ENCODE assay signal across 12 cellular contexts in genomic region chr1:14140800-14141526, GRCh38.
DNase-seq lines count a peak whose midpoint lies in the region; ATAC-seq, FAIRE-seq and TF ChIP-seq lines count a peak whose summit lies in the region.
"Had no signal": no experiment of that assay in that cellular context is flagged by ENCODE, and none has a peak within 500 bp of the region (broad histone marks: within the 10 kb centered on the region; RNA-seq: fewer than 3 reads in every experiment).

No MANE protein-coding gene starts in this region.

- no peaks in the 10 kb centered on the region for H4K20me1 ChIP-seq in keratinocyte (ENCODE audit: control insufficient read depth, extremely low read depth, insufficient read depth, low read length)

- H3K4me2 ChIP-seq in keratinocyte (ENCODE audit: control insufficient read depth, extremely low read depth, insufficient read depth, low read depth, low read length), result no peak overlapping the region

- H3K27me3 ChIP-seq in keratinocyte (ENCODE audit: control insufficient read depth, extremely low read depth, insufficient read depth, low read length), result no peaks in the 10 kb centered on the region
- H3K27me3 ChIP-seq in thoracic aorta (replicated peaks; ENCODE audit: insufficient read depth), result no peaks in the 10 kb centered on the region
- H3K27me3 ChIP-seq: colonic mucosa had no signal

- TF ChIP-seq CTCF in coronary artery (IDR thresholded peaks at IDR 0.05) (no peak), keratinocyte (optimal IDR thresholded peaks at IDR 0.05 in 1 of 3, IDR thresholded peaks at IDR 0.05 in 1 of 3, conservative IDR thresholded peaks at IDR 0.05 in 1 of 3; ENCODE audit: extremely low read depth in 1 of 3, insufficient read depth in 2 of 3, low read length in 3 of 3) (no peak), thoracic aorta (IDR thresholded peaks at IDR 0.05) (no peak), GM10266 (IDR thresholded peaks at IDR 0.05; ENCODE audit: control insufficient read depth, insufficient read depth, low read depth, missing control alignments) (no peak)

- FAIRE-seq in keratinocyte (lab: Jason Lieb, UNC), result peak; percentile 77

- dilution Hi-C loops in keratinocyte (cut with MboI; ENCODE audit: extremely low pct_ligation_motif_present, low sequenced_read_pairs), result no loop called here

- no peaks in the 10 kb centered on the region for H3K36me3 ChIP-seq in keratinocyte (ENCODE audit: control insufficient read depth in 2 of 2, extremely low read depth in 1 of 2, insufficient read depth in 2 of 2, low read length in 2 of 2)
- H3K36me3 ChIP-seq in thoracic aorta, result no peaks in the 10 kb centered on the region
- H3K36me3 ChIP-seq: colonic mucosa, WERI-Rb-1 had no signal

- H3K27ac ChIP-seq in coronary artery, result peak overlapping the region; percentile 5 to 15
- no peak overlapping the region for H3K27ac ChIP-seq in keratinocyte (ENCODE audit: control insufficient read depth, insufficient read depth, low read length)
- H3K27ac ChIP-seq in thoracic aorta, result peak overlapping the region; percentile 9 to 28
- H3K27ac ChIP-seq: colonic mucosa, WERI-Rb-1 had no signal

- H3K4me3 ChIP-seq in coronary artery, result no peak overlapping the region
- H3K4me3 ChIP-seq in keratinocyte (ENCODE audit: control insufficient read depth in 2 of 3, extremely low read depth in 1 of 3, insufficient read depth in 2 of 3, low read depth in 1 of 3, low read length in 3 of 3), result no peak overlapping the region
- H3K4me3 ChIP-seq in thoracic aorta, result peak overlapping the region; percentile 24
- H3K4me3 ChIP-seq: colonic mucosa had no signal

- no peaks in the 10 kb centered on the region for H3K79me2 ChIP-seq in keratinocyte (ENCODE audit: control insufficient read depth, insufficient read depth, low read length)

- H3K9ac ChIP-seq in keratinocyte (ENCODE audit: control insufficient read depth, extremely low read depth, insufficient read depth, low read length), result no peak overlapping the region

- peaks cover 41% of the 10 kb centered on the region for H3K4me1 ChIP-seq in keratinocyte (ENCODE audit: control insufficient read depth, extremely low read depth, insufficient read depth, low read length)
- H3K4me1 ChIP-seq in thoracic aorta (ENCODE audit: control insufficient read depth in 1 of 2, low read depth in 2 of 2), result peaks cover 22 to 26% of the 10 kb centered on the region in 2 donors
- H3K4me1 ChIP-seq: colonic mucosa had no signal

- DNase-seq in NCI-H1105 (lab: John Stamatoyannopoulos, UW), result peak; percentile 21
- no peak for DNase-seq in coronary artery (ENCODE audit: low spot score)
- no peak for DNase-seq in keratinocyte (ENCODE audit: low read depth, low spot score)
- no peak for DNase-seq in thoracic aorta (ENCODE audit: low spot score)
- DNase-seq in NOMO-1 (lab: John Stamatoyannopoulos, UW; ENCODE audit: unreplicated experiment in 2 of 2), result no peak
- no peak for DNase-seq in GM10266 (ENCODE audit: extremely low spot score)
- DNase-seq in glomerular visceral epithelial cell (ENCODE audit: extremely low spot score), result no peak
- DNase-seq: activated T-cell treated with anti-CD3 and anti-CD28 coated beads, Interleukin-2, amount 50 U/mL, for 48 hours; colonic mucosa; NCI-H2081 treated with DMSO at 0.1 percent for 48 hours; WERI-Rb-1 had no signal

- ATAC-seq in thoracic aorta (ENCODE audit: insufficient number of reproducible peaks, low FRiP score, low read depth), result peak; percentile 36
- no peak for ATAC-seq in SK-N-SH treated with all-trans-retinoic acid at 6 μM for 48 hours

- H2AFZ ChIP-seq in keratinocyte (ENCODE audit: control insufficient read depth, low read length), result peak overlapping the region; percentile 22

- no peaks in the 10 kb centered on the region for H3K9me1 ChIP-seq in keratinocyte (ENCODE audit: control insufficient read depth, extremely low read depth, insufficient read depth, low read length)

- no peaks in the 10 kb centered on the region for H3K9me3 ChIP-seq in keratinocyte (ENCODE audit: control insufficient read depth, low read depth, low read length)
- no peaks in the 10 kb centered on the region for H3K9me3 ChIP-seq in thoracic aorta
- H3K9me3 ChIP-seq: colonic mucosa had no signal

TF ChIP-seq in SK-N-SH treated with all-trans-retinoic acid at 6 μM for 48 hours, 23 proteins besides CTCF, POLR2A, EP300 and RAD21:
- no peak for TF ChIP-seq CSRNP3 (CRISPR knock-in tag; IDR thresholded peaks at IDR 0.05)
- TF ChIP-seq SNAI2 (CRISPR knock-in tag; IDR thresholded peaks at IDR 0.05), result no peak
- no peak for TF ChIP-seq ZFP3 (CRISPR knock-in tag; IDR thresholded peaks at IDR 0.05)
- TF ChIP-seq ZC3H10 (CRISPR knock-in tag; IDR thresholded peaks at IDR 0.05), result no peak
- no peak for TF ChIP-seq ZNF8 (CRISPR knock-in tag; IDR thresholded peaks at IDR 0.05)
- no peak for TF ChIP-seq CREB5 (CRISPR knock-in tag; IDR thresholded peaks at IDR 0.05; ENCODE audit: low read depth)
